Comparison of ENCODE assay signal across 26 cellular contexts in the genomic region with DNA sequence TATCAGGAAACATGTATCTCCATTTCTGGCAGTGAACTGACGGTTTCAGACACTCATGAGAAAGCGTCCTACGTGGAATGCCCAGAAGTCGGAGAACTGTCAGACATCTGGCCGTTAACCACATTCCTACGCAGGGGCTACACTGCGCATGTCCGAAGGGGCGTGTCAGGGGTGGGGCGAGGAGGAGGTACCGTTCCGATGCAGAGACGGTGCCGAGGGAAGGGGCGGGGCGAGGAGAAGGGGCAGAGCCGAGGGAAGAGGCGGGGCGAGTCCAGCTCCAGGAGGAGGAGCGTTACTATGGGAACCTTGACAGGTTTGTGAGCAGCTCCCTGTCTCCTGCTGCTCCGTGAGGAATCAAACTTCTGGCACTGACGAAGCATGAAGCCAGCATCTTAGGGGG.
"Had no signal": no experiment of that assay in that cellular context is flagged by ENCODE, and none has a peak within 500 bp of the region (broad histone marks: within the 10 kb centered on the region; RNA-seq: fewer than 3 reads in every experiment).

No MANE protein-coding gene starts in this region.

- H3K27me3 Mint-ChIP-seq: activated naive CD8-positive, alpha-beta T cell; central memory CD8-positive, alpha-beta T cell; dendritic cell treated with granulocyte-macrophage colony-stimulating factor and Interleukin-4, amounts not matched to agents 40 ng/mL and 50 ng/mL, for 4 days; memory B cell; naive thymus-derived CD4-positive, alpha-beta T cell; stimulated activated naive CD8-positive, alpha-beta T cell treated with anti-CD3 and anti-CD28 coated beads, Interleukin-15, amount 100 ng/mL, for 72 hours had no signal

- H3K4me3 ChIP-seq: heart left ventricle, pancreas, prostate gland, skin epidermis, tibial artery had no signal

- H3K4me1 ChIP-seq: foreskin keratinocyte, heart left ventricle, pancreas, prostate gland, tibial artery had no signal

- H3K4me1 Mint-ChIP-seq: central memory CD8-positive, alpha-beta T cell; endodermal cell; memory B cell; stimulated activated naive CD8-positive, alpha-beta T cell treated with anti-CD3 and anti-CD28 coated beads, Interleukin-15, amount 100 ng/mL, for 72 hours; WTC11 had no signal

- H3K27me3 ChIP-seq: foreskin keratinocyte, heart left ventricle, pancreas, tibial artery had no signal

- H3K36me3 ChIP-seq: heart left ventricle, pancreas, prostate gland, tibial artery had no signal

- H3K27ac Mint-ChIP-seq: activated naive CD8-positive, alpha-beta T cell; activated T-cell treated with anti-CD3 and anti-CD28 coated beads, Interleukin-2, amount 50 U/mL, for 72 hours; dendritic cell treated with granulocyte-macrophage colony-stimulating factor and Interleukin-4, amounts not matched to agents 40 ng/mL and 50 ng/mL, for 4 days; endodermal cell; memory B cell; naive thymus-derived CD4-positive, alpha-beta T cell; stimulated activated naive CD8-positive, alpha-beta T cell treated with anti-CD3 and anti-CD28 coated beads, Interleukin-15, amount 100 ng/mL, for 72 hours; WTC11 had no signal

- H3K4me3 Mint-ChIP-seq: activated naive CD8-positive, alpha-beta T cell; activated T-cell treated with anti-CD3 and anti-CD28 coated beads, Interleukin-2, amount 50 U/mL, for 72 hours; central memory CD8-positive, alpha-beta T cell; dendritic cell treated with granulocyte-macrophage colony-stimulating factor and Interleukin-4, amounts not matched to agents 40 ng/mL and 50 ng/mL, for 4 days; endodermal cell; memory B cell; naive thymus-derived CD4-positive, alpha-beta T cell; stimulated activated naive CD8-positive, alpha-beta T cell treated with anti-CD3 and anti-CD28 coated beads, Interleukin-15, amount 100 ng/mL, for 72 hours; WTC11 had no signal

- ATAC-seq: activated T-cell treated with anti-CD3 and anti-CD28 coated beads, Interleukin-2, amount 50 U/mL, for 72 hours; esophagus mucosa; foreskin keratinocyte; heart left ventricle; naive thymus-derived CD4-positive, alpha-beta T cell; pancreas; sciatic nerve; stimulated activated naive CD8-positive, alpha-beta T cell treated with anti-CD3 and anti-CD28 coated beads, Interleukin-15, amount 100 ng/mL, for 72 hours; WTC11 had no signal

- DNase-seq: activated CD4-positive, alpha-beta T cell treated with anti-CD3 and anti-CD28 coated beads, Interleukin-2, amount 50 U/mL, for 4 hours; activated naive CD4-positive, alpha-beta T cell; activated T-cell treated with anti-CD3 and anti-CD28 coated beads for 4 hours; activated T-cell treated with anti-CD3 and anti-CD28 coated beads, Interleukin-2, amount 50 U/mL, for 72 hours; anterior cingulate cortex; endodermal cell; foreskin keratinocyte; heart left ventricle; midbrain; naive thymus-derived CD4-positive, alpha-beta T cell; pancreas; retina; stimulated activated CD4-positive, alpha-beta T cell treated with anti-CD3 and anti-CD28 coated beads, Interleukin-12 subunit alpha, Interleukin-12 subunit beta, amount 100 ng/mL, for 4 hours; stimulated activated CD4-positive, alpha-beta T cell treated with anti-CD3 and anti-CD28 coated beads, Interleukin-4, amount 100 ng/mL, for 1 hour; stimulated activated naive CD8-positive, alpha-beta T cell treated with anti-CD3 and anti-CD28 coated beads, Interleukin-15, amount 100 ng/mL, for 72 hours; T1000; tibial artery had no signal

- H3K27ac ChIP-seq: foreskin keratinocyte, heart left ventricle, pancreas, prostate gland, skin epidermis, tibial artery had no signal

- H3K9me3 ChIP-seq: pancreas, prostate gland had no signal
